ENCODE assay signal across 8 cellular contexts in the genomic region with DNA sequence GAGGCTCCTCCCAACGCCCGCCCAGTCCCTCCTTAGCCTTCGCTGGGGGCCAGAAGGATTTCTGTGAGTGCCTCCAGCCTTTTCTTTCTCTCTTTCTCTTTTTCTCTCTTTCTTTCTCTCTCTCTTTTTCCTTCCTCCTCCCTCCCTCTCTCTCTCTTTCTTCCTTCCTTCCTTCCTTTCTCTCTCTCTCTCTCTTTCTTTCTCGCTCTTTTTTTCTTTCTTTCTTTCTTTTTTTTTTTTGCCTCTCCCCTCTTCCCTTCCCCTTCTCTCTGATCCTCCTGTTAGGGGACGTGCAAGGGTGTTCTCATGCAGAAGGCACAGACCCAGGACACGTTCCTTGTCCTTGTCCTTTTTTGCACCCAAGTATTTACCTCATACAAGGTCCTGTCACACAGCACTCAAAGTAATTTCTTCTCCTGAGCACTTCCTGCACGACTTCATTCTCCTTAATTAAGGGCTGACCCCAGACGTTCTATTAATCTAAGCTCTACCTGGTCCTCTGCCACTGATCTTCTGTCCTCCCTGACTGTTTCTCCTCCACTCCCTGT. TPM values are rescaled to one million over a fixed set of nuclear protein-coding genes. Genes with fewer than 3 reads are reported as not detected.
DNase-seq lines count a peak whose midpoint lies in the region; ATAC-seq and TF ChIP-seq lines count a peak whose summit lies in the region.

No MANE protein-coding gene starts in this region.

- H3K4me1 ChIP-seq in iPS-18a (ENCODE audit: control insufficient read depth, low read depth, low read length) = peaks cover 26% of the 10 kb centered on the region

- H3K36me3 Mint-ChIP-seq in activated CD4-positive, alpha-beta T cell treated with anti-CD3 and anti-CD28 coated beads, Interleukin-2, amount 10 ng/mL, durations not matched to agents 24 days and 14 days (ENCODE audit: low read depth) = peaks cover 12% of the 10 kb centered on the region
- no peaks in the 10 kb centered on the region; the same call in 1 of the 2 replicates for H3K36me3 Mint-ChIP-seq in WTC11

- TF ChIP-seq CTCF in WTC11 (IDR thresholded peaks at IDR 0.05) = no peak

- H3K27ac Mint-ChIP-seq in activated CD4-positive, alpha-beta T cell treated with anti-CD3 and anti-CD28 coated beads, Interleukin-2, amount 10 ng/mL, durations not matched to agents 24 days and 14 days = peak overlapping the region; percentile 90
- peak overlapping the region; percentile 29; the same call in 1 of the 2 replicates for H3K27ac Mint-ChIP-seq in WTC11
- H3K27ac Mint-ChIP-seq in stimulated activated naive CD8-positive, alpha-beta T cell treated with anti-CD3 and anti-CD28 coated beads, Interleukin-15, amount 100 ng/mL, for 72 hours = peak overlapping the region; percentile 77 to 95

- H3K9ac ChIP-seq in iPS-18a (ENCODE audit: low read length) = peak overlapping the region; percentile 79

- no peak; the same call in 1 of the 2 replicates for ATAC-seq in WTC11
- no peak for ATAC-seq in stimulated activated naive CD8-positive, alpha-beta T cell treated with anti-CD3 and anti-CD28 coated beads, Interleukin-15, amount 100 ng/mL, for 72 hours
- no peak for ATAC-seq in HG02981 (IDR thresholded peaks at IDR 0.05; ENCODE audit: unreplicated experiment)
- no peak for ATAC-seq in HG03378 (IDR thresholded peaks at IDR 0.05; ENCODE audit: unreplicated experiment)

- DNase-seq in activated CD4-positive, alpha-beta T cell treated with anti-CD3 and anti-CD28 coated beads, Interleukin-2, amount 10 ng/mL, durations not matched to agents 24 days and 14 days = no peak
- no peak for DNase-seq in activated CD4-positive, alpha-beta T cell treated with anti-CD3 and anti-CD28 coated beads for 4 hours
- DNase-seq in WTC11 (ENCODE audit: low spot score) (no peak), globus pallidus (ENCODE audit: low spot score) (no peak)
- DNase-seq in stimulated activated naive CD8-positive, alpha-beta T cell treated with anti-CD3 and anti-CD28 coated beads, Interleukin-15, amount 100 ng/mL, for 72 hours = no peak

- no peak overlapping the region for H3K27ac ChIP-seq in iPS-18a (ENCODE audit: low read length)

- peak overlapping the region; percentile 91 for H3K4me3 ChIP-seq in iPS-18a (ENCODE audit: low read length)

- H3K27me3 ChIP-seq in iPS-18a (ENCODE audit: control insufficient read depth, insufficient read depth, low read length) = no peaks in the 10 kb centered on the region

- H3K27me3 Mint-ChIP-seq in activated CD4-positive, alpha-beta T cell treated with anti-CD3 and anti-CD28 coated beads, Interleukin-2, amount 10 ng/mL, durations not matched to agents 24 days and 14 days = peaks cover 4% of the 10 kb centered on the region
- H3K27me3 Mint-ChIP-seq in WTC11 (ENCODE audit: low read depth) = no peaks in the 10 kb centered on the region
- no peaks in the 10 kb centered on the region for H3K27me3 Mint-ChIP-seq in stimulated activated naive CD8-positive, alpha-beta T cell treated with anti-CD3 and anti-CD28 coated beads, Interleukin-15, amount 100 ng/mL, for 72 hours

- H3K4me3 Mint-ChIP-seq in activated CD4-positive, alpha-beta T cell treated with anti-CD3 and anti-CD28 coated beads, Interleukin-2, amount 10 ng/mL, durations not matched to agents 24 days and 14 days = peak overlapping the region; percentile 97
- peak overlapping the region; percentile 85 for H3K4me3 Mint-ChIP-seq in WTC11
- H3K4me3 Mint-ChIP-seq in stimulated activated naive CD8-positive, alpha-beta T cell treated with anti-CD3 and anti-CD28 coated beads, Interleukin-15, amount 100 ng/mL, for 72 hours = peak overlapping the region; percentile 87 to 94

- H3K9me3 ChIP-seq in iPS-18a (ENCODE audit: control insufficient read depth, low read depth, low read length) = no peaks in the 10 kb centered on the region

- POLR2A ChIA-PET in WTC11 (lab: Charles Lee) = no interaction called here

- peaks cover 30% of the 10 kb centered on the region for H3K4me1 Mint-ChIP-seq in activated CD4-positive, alpha-beta T cell treated with anti-CD3 and anti-CD28 coated beads, Interleukin-2, amount 10 ng/mL, durations not matched to agents 24 days and 14 days
- H3K4me1 Mint-ChIP-seq in WTC11 = peaks cover 47% of the 10 kb centered on the region
- peaks cover 25% of the 10 kb centered on the region for H3K4me1 Mint-ChIP-seq in stimulated activated naive CD8-positive, alpha-beta T cell treated with anti-CD3 and anti-CD28 coated beads, Interleukin-15, amount 100 ng/mL, for 72 hours

- H3K36me3 ChIP-seq in iPS-18a (ENCODE audit: control insufficient read depth, low read depth, low read length) = no peaks in the 10 kb centered on the region

- intact Hi-C loops in activated CD4-positive, alpha-beta T cell treated with anti-CD3 and anti-CD28 coated beads, Interleukin-2, amount 10 ng/mL, durations not matched to agents 24 days and 14 days (cut with micrococcal nuclease) = loop anchor here (1.0 to 10.0 kb wide), 3 partner anchors 14 to 345 kb away; no protein-coding TSS in a partner anchor

- no peaks in the 10 kb centered on the region for H3K9me3 Mint-ChIP-seq in activated CD4-positive, alpha-beta T cell treated with anti-CD3 and anti-CD28 coated beads, Interleukin-2, amount 10 ng/mL, durations not matched to agents 24 days and 14 days
- peaks cover 4% of the 10 kb centered on the region; the same call in 1 of the 2 replicates for H3K9me3 Mint-ChIP-seq in WTC11
- H3K9me3 Mint-ChIP-seq in stimulated activated naive CD8-positive, alpha-beta T cell treated with anti-CD3 and anti-CD28 coated beads, Interleukin-15, amount 100 ng/mL, for 72 hours = no peaks in the 10 kb centered on the region

- CTCF ChIA-PET in WTC11 (lab: Charles Lee) = interaction anchor here (1.0 kb wide), 1 partner anchor 11 kb away, joined by 3 read pairs; no protein-coding TSS in a partner anchor

TF ChIP-seq in WTC11, 78 proteins besides CTCF, POLR2A, EP300 and RAD21:
- TF ChIP-seq ATF1 (CRISPR knock-in tag; IDR thresholded peaks at IDR 0.05) (no peak), ZNF512 (CRISPR knock-in tag; IDR thresholded peaks at IDR 0.05; ENCODE audit: borderline replicate concordance) (peak; percentile 99)

RNA-seq across cellular contexts. Expression of gene PCNX2, which starts 0.3 kb away (rescaled TPM):
- 25.0 and 29.5 TPM in 2 replicates for total RNA-seq in activated CD4-positive, alpha-beta T cell treated with anti-CD3 and anti-CD28 coated beads, Interleukin-2, amount 10 ng/mL, durations not matched to agents 24 days and 14 days
- total RNA-seq in WTC11 (2021) = 50.8 to 59.4 TPM (median 57.0 TPM) in 3 replicates

RNA-seq across cellular contexts. Expression of gene MAP3K21, which starts 31.7 kb away (rescaled TPM):
- total RNA-seq in activated CD4-positive, alpha-beta T cell treated with anti-CD3 and anti-CD28 coated beads, Interleukin-2, amount 10 ng/mL, durations not matched to agents 24 days and 14 days = 1.5 and 1.6 TPM in 2 replicates
- total RNA-seq in WTC11 (2021) = 21.1 to 24.0 TPM (median 23.0 TPM) in 3 replicates

Comparison
In these comparisons a context has a peak if more than half of its experiments do, and no peak if none do; other contexts are left out.
1. H3K27ac Mint-ChIP-seq: peak in every context shown above with its lines; median percentile 90 in activated CD4-positive, alpha-beta T cell treated with anti-CD3 and anti-CD28 coated beads, Interleukin-2, amount 10 ng/mL, durations not matched to agents 24 days and 14 days; 86 in stimulated activated naive CD8-positive, alpha-beta T cell treated with anti-CD3 and anti-CD28 coated beads, Interleukin-15, amount 100 ng/mL, for 72 hours; 29 in WTC11.